ENCODE assay signal across 26 cellular contexts in genomic region chr12:66297080-66297479, GRCh38.
"Had no signal": no experiment of that assay in that cellular context is flagged by ENCODE, and none has a peak within 500 bp of the region (broad histone marks: within the 10 kb centered on the region; RNA-seq: fewer than 3 reads in every experiment).

No MANE protein-coding gene starts in this region.

- H3K9me3 ChIP-seq: left ventricle myocardium inferior, neutrophil, psoas muscle, right atrium auricular region, right lobe of liver, stomach, testis, thyroid gland, transverse colon, upper lobe of left lung, vagina had no signal

- ATAC-seq: natural killer cell; psoas muscle; right lobe of liver; stimulated activated naive B cell treated with anti-CD40 and anti-IgM and Interleukin-4, amounts not matched to agents 10 μg/mL and 1 μg/mL and 100 μg/mL, for 72 hours; stimulated activated naive CD8-positive, alpha-beta T cell treated with anti-CD3 and anti-CD28 coated beads, Interleukin-15, Interleukin-2, amounts not matched to agents 100 U/mL and 50 U/mL, for 24 hours had no signal

- H3K27me3 ChIP-seq: neutrophil, right atrium auricular region, right lobe of liver, testis, thyroid gland, transverse colon, upper lobe of left lung, vagina had no signal

- H3K4me3 ChIP-seq: left ventricle myocardium inferior, lung, neural progenitor cell, psoas muscle, right atrium auricular region, right lobe of liver, smooth muscle cell, stomach, testis, thyroid gland, transverse colon, upper lobe of left lung, vagina had no signal

- DNase-seq: islet precursor cell; left ventricle myocardium inferior; mesendoderm; naive B cell; natural killer cell; nephron progenitor cell; occipital lobe; psoas muscle; right lobe of liver; stimulated activated CD4-positive, alpha-beta T cell treated with anti-CD3 and anti-CD28 coated beads, Interleukin-1b, Interleukin-23, amount 100 ng/mL, for 48 hours; stimulated activated CD4-positive, alpha-beta T cell treated with anti-CD3 and anti-CD28 coated beads, Interleukin-2, amount 100 ng/mL, for 48 hours; stimulated activated naive B cell treated with anti-CD40 and anti-IgM and Interleukin-4, amounts not matched to agents 10 μg/mL and 1 μg/mL and 100 μg/mL, for 72 hours; stimulated activated naive CD8-positive, alpha-beta T cell treated with anti-CD3 and anti-CD28 coated beads, Interleukin-15, Interleukin-2, amounts not matched to agents 100 U/mL and 50 U/mL, for 24 hours; stomach; testis; thyroid gland; transverse colon; upper lobe of left lung had no signal

- H3K4me3 Mint-ChIP-seq: mesothelial cell of epicardium; naive B cell; natural killer cell; nephron progenitor cell; neural progenitor cell; stimulated activated naive B cell treated with anti-CD40 and anti-IgM and Interleukin-4, amounts not matched to agents 10 μg/mL and 1 μg/mL and 100 μg/mL, for 72 hours had no signal

- H3K36me3 Mint-ChIP-seq: mesothelial cell of epicardium; naive B cell; natural killer cell; neural progenitor cell; stimulated activated naive B cell treated with anti-CD40 and anti-IgM and Interleukin-4, amounts not matched to agents 10 μg/mL and 1 μg/mL and 100 μg/mL, for 72 hours had no signal

- H3K27ac Mint-ChIP-seq: mesothelial cell of epicardium; naive B cell; natural killer cell; nephron progenitor cell; neural progenitor cell; stimulated activated naive B cell treated with anti-CD40 and anti-IgM and Interleukin-4, amounts not matched to agents 10 μg/mL and 1 μg/mL and 100 μg/mL, for 72 hours had no signal

- H3K4me1 ChIP-seq: neural progenitor cell, parathyroid adenoma, right lobe of liver, testis, thyroid gland, vagina had no signal

- H3K27ac ChIP-seq: left ventricle myocardium inferior, neural progenitor cell, neutrophil, parathyroid adenoma, psoas muscle, right atrium auricular region, right lobe of liver, stomach, testis, thyroid gland, transverse colon, upper lobe of left lung, vagina had no signal

- H3K36me3 ChIP-seq: left ventricle myocardium inferior, neural progenitor cell, neutrophil, right atrium auricular region, right lobe of liver, stomach, thyroid gland, transverse colon, upper lobe of left lung, vagina had no signal

- H3K4me1 Mint-ChIP-seq: mesothelial cell of epicardium had no signal

- H3K9me3 Mint-ChIP-seq: natural killer cell; neural progenitor cell; stimulated activated naive B cell treated with anti-CD40 and anti-IgM and Interleukin-4, amounts not matched to agents 10 μg/mL and 1 μg/mL and 100 μg/mL, for 72 hours had no signal
